1 cellular context compared by ENCODE assay signal in genomic region chr2:187912956-187913355, GRCh38.
TF ChIP-seq lines count a peak whose summit lies in the region.

No MANE protein-coding gene starts in this region.

TF ChIP-seq in SK-N-SH, 30 proteins besides CTCF, POLR2A, EP300 and RAD21 (continued from another document):
- TF ChIP-seq REST (IDR thresholded peaks at IDR 0.05; ENCODE audit: low read depth, low read length) (no peak), IRF3 (IDR thresholded peaks at IDR 0.05; ENCODE audit: low read depth, low read length) (no peak)
